8 cellular contexts compared by ENCODE assay signal in genomic region chr2:96485751-96486643, GRCh38. TPM values are rescaled to one million over a fixed set of nuclear protein-coding genes. Genes with fewer than 3 reads are reported as not detected.
DNase-seq lines count a peak whose midpoint lies in the region; ATAC-seq lines count a peak whose summit lies in the region.

No MANE protein-coding gene starts in this region.

- ATAC-seq in GM21619 (IDR thresholded peaks at IDR 0.05; ENCODE audit: unreplicated experiment) (peak; percentile 85), left lobe of liver (peak; percentile 97)

- DNase-seq in EL (peak; percentile 88), LHCN-M2 (ENCODE audit: low read depth) (peak; percentile 76), left lobe of liver (ENCODE audit: low spot score) (peak; percentile 67), COR-L47 (lab: John Stamatoyannopoulos, UW) (no peak)
- DNase-seq in activated CD4-positive, CD25-positive, alpha-beta regulatory T cell treated with anti-CD3 and anti-CD28 coated beads, Interleukin-2, amount 50 U/mL, for 16 hours (ENCODE audit: low read depth, low spot score): peak; percentile 59
- peak; percentile 73 for DNase-seq in central memory CD4-positive, alpha-beta T cell
- peak; percentile 76 for DNase-seq in stimulated activated CD4-positive, alpha-beta T cell treated with anti-CD3 and anti-CD28 coated beads, Interleukin-4, amount 100 ng/mL, for 1 hour

RNA-seq across cellular contexts. Expression of gene NEURL3, which starts 19.2 kb away (rescaled TPM):
- not detected in 2 replicates for total RNA-seq in LHCN-M2 (2014; rRNA removed)
- polyA plus RNA-seq in LHCN-M2 (2012): not detected
- total RNA-seq in left lobe of liver: 0.43 TPM

RNA-seq across cellular contexts. Expression of gene ARID5A, which starts 50.6 kb away (rescaled TPM):
- total RNA-seq in LHCN-M2 (2014; rRNA removed): 11.7 and 11.9 TPM in 2 replicates
- 10.8 TPM for polyA plus RNA-seq in LHCN-M2 (2012)
- total RNA-seq in left lobe of liver: 18.9 TPM
